10 cellular contexts compared by ENCODE assay signal in the genomic region with DNA sequence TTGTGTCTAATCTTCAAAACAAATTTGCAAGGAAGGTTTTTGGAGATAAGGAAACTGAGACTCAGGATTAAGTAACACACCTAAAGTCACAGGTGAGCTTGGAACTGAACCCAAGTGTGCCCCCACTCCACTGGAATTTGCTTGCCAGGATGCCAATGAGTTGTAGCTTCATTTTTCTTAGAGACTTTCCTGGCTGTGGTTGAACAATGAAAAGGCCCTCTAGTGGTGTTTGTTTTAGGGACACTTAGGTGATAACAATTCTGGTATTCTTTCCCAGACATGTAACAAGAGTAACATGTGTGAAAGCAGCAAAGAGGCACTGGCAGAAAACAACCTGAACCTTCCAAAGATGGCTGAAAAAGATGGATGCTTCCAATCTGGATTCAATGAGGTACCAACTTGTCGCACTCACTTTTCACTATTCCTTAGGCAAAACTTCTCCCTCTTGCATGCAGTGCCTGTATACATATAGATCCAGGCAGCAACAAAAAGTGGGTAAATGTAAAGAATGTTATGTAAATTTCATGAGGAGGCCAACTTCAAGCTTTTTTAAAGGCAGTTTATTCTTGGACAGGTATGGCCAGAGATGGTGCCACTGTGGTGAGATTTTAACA. TPM values are rescaled to one million over a fixed set of nuclear protein-coding genes. Genes with fewer than 3 reads are reported as not detected.
DNase-seq lines count a peak whose midpoint lies in the region; ATAC-seq, FAIRE-seq and TF ChIP-seq lines count a peak whose summit lies in the region.
"Had no signal": no experiment of that assay in that cellular context is flagged by ENCODE, and none has a peak within 500 bp of the region (broad histone marks: within the 10 kb centered on the region; RNA-seq: fewer than 3 reads in every experiment).

No MANE protein-coding gene starts in this region.

- peaks cover 10% of the 10 kb centered on the region for H3K4me1 Mint-ChIP-seq in activated T-helper 17 cell treated with anti-CD3 and anti-CD28 coated beads, Interleukin-2, amount 50 U/mL, for 72 hours

- 92 to 100% methylated on average over 1 of the region's 1 CpG for WGBS in gastroesophageal sphincter (ENCODE audit: low coverage in 1 of 2), 2 donors
- 89 to 96% methylated on average over 1 of the region's 1 CpG for WGBS in upper lobe of left lung, 2 donors

- intact Hi-C loops in Panc1 (cut with micrococcal nuclease; ENCODE audit: unreplicated experiment), result no loop called here
- intact Hi-C loops in posterior vena cava (cut with DNase I), result loop anchor here (5.0 kb wide), 2 partner anchors 161 to 166 kb away; no protein-coding TSS in a partner anchor

- no peak for TF ChIP-seq EP300 in gastroesophageal sphincter (IDR thresholded peaks at IDR 0.05)
- TF ChIP-seq EP300 in upper lobe of left lung (IDR thresholded peaks at IDR 0.05), result no peak

- BruUV-seq in Panc1 (replicated peaks; lab: Mats Ljungman, UMichigan), result no TSS peak

- peak; percentile 31 for FAIRE-seq in GM19239 (lab: Jason Lieb, UNC)

- TF ChIP-seq CTCF in C4-2B (conservative IDR thresholded peaks at IDR 0.05), result peak; percentile 74
- TF ChIP-seq CTCF in Panc1 (IDR thresholded peaks at IDR 0.05), result peak; percentile 79
- peak in 3 of 4 experiments; percentile 8 to 58 (median 44) for TF ChIP-seq CTCF in gastroesophageal sphincter (IDR thresholded peaks at IDR 0.05)
- TF ChIP-seq CTCF in upper lobe of left lung (IDR thresholded peaks at IDR 0.05), result peak in 4 of 6 experiments; percentile 29 to 53 (median 40)

- in situ Hi-C loops in Panc1 (cut with HindIII; ENCODE audit: low pct_unique_long_range_greater_than_20kb, low sequenced_read_pairs), result no loop called here

- no peak overlapping the region for H3K4me3 Mint-ChIP-seq in activated T-helper 17 cell treated with anti-CD3 and anti-CD28 coated beads, Interleukin-2, amount 50 U/mL, for 72 hours

- peaks cover 18% of the 10 kb centered on the region for H3K27me3 Mint-ChIP-seq in activated T-helper 17 cell treated with anti-CD3 and anti-CD28 coated beads, Interleukin-2, amount 50 U/mL, for 72 hours

- CTCF ChIA-PET in Panc1 (lab: Charles Lee), result interaction anchor here (0.6 to 7.6 kb wide), 2 partner anchors 163 to 166 kb away, joined by 10 to 98 read pairs; no protein-coding TSS in a partner anchor

- H3K27me3 ChIP-seq in Panc1 (ENCODE audit: control insufficient read depth, insufficient read depth, low read length), result no peaks in the 10 kb centered on the region
- no peaks in the 10 kb centered on the region for H3K27me3 ChIP-seq in gastroesophageal sphincter
- H3K27me3 ChIP-seq in upper lobe of left lung, result no peaks in the 10 kb centered on the region
- H3K27me3 ChIP-seq: SJCRH30 had no signal

- POLR2A ChIA-PET in Panc1 (lab: Charles Lee), result interaction anchor here (0.9 to 1.0 kb wide), 2 partner anchors 166 to 168 kb away, joined by 3 to 4 read pairs; no protein-coding TSS in a partner anchor

- TF ChIP-seq POLR2A in gastroesophageal sphincter (IDR thresholded peaks at IDR 0.05) (no peak), upper lobe of left lung (IDR thresholded peaks at IDR 0.05) (no peak)

- H3K4me3 ChIP-seq in Panc1 (ENCODE audit: low read depth in 2 of 2, low read length in 2 of 2) (no peak overlapping the region), gastroesophageal sphincter (no peak overlapping the region), upper lobe of left lung (peak overlapping the region in 3 of 4 donors; percentile 35 to 51 (median 46))
- H3K4me3 ChIP-seq: SJCRH30 had no signal

- no peak overlapping the region for H3K27ac ChIP-seq in C4-2B
- H3K27ac ChIP-seq in Panc1 (ENCODE audit: low read length), result 0 out of 2 replicates have a peak overlapping the region, but pooled peaks have one; percentile 35
- peak overlapping the region in 3 of 4 donors; percentile 80 to 82 (median 81) for H3K27ac ChIP-seq in gastroesophageal sphincter
- H3K27ac ChIP-seq in upper lobe of left lung, result peak overlapping the region; percentile 79 to 88 (median 85)
- H3K27ac ChIP-seq: SJCRH30 had no signal

- no peak for ATAC-seq in Panc1
- ATAC-seq in gastroesophageal sphincter, result no peak
- ATAC-seq in upper lobe of left lung (ENCODE audit: low FRiP score in 2 of 2), result no peak
- no peak for ATAC-seq in activated T-helper 17 cell treated with anti-CD3 and anti-CD28 coated beads, Interleukin-2, amount 50 U/mL, for 72 hours (replicated peaks)

- H3K9me3 Mint-ChIP-seq in activated T-helper 17 cell treated with anti-CD3 and anti-CD28 coated beads, Interleukin-2, amount 50 U/mL, for 72 hours, result no peaks in the 10 kb centered on the region
- H3K9me3 Mint-ChIP-seq: naive thymus-derived CD8-positive, alpha-beta T cell had no signal

- no peak for DNase-seq in GM19239 (ENCODE audit: insufficient read length, low spot score)
- DNase-seq in Panc1 (ENCODE audit: low read depth, low spot score), result no peak
- no peak for DNase-seq in upper lobe of left lung
- DNase-seq in posterior vena cava (ENCODE audit: low spot score), result no peak
- no peak for DNase-seq in SHP77 (lab: John Stamatoyannopoulos, UW)

- H3K36me3 Mint-ChIP-seq in activated T-helper 17 cell treated with anti-CD3 and anti-CD28 coated beads, Interleukin-2, amount 50 U/mL, for 72 hours (ENCODE audit: low read depth), result no peaks in the 10 kb centered on the region
- H3K36me3 Mint-ChIP-seq: naive thymus-derived CD8-positive, alpha-beta T cell had no signal

- H3K36me3 ChIP-seq in Panc1 (ENCODE audit: control insufficient read depth, insufficient read depth, low read length) (no peaks in the 10 kb centered on the region), gastroesophageal sphincter (no peaks in the 10 kb centered on the region), upper lobe of left lung (peaks cover 0 to 4% (median 2%) of the 10 kb centered on the region in 4 donors)
- H3K36me3 ChIP-seq: SJCRH30 had no signal

- H3K27ac Mint-ChIP-seq in activated T-helper 17 cell treated with anti-CD3 and anti-CD28 coated beads, Interleukin-2, amount 50 U/mL, for 72 hours, result no peak overlapping the region

- H3K4me1 ChIP-seq in Panc1 (ENCODE audit: control insufficient read depth, insufficient read depth, low read length) (peaks cover 16% of the 10 kb centered on the region), gastroesophageal sphincter (peaks cover 0 to 58% (median 19%) of the 10 kb centered on the region in 3 donors), upper lobe of left lung (peaks cover 35 to 63% (median 41%) of the 10 kb centered on the region in 4 donors)

- no peaks in the 10 kb centered on the region; the same call in 1 of the 2 replicates for H3K9me3 ChIP-seq in Panc1 (ENCODE audit: control insufficient read depth, insufficient read depth, low read depth, low read length)
- no peaks in the 10 kb centered on the region for H3K9me3 ChIP-seq in gastroesophageal sphincter
- no peaks in the 10 kb centered on the region for H3K9me3 ChIP-seq in upper lobe of left lung
- H3K9me3 ChIP-seq: SJCRH30 had no signal

RNA-seq across cellular contexts. Expression of a gene that starts 1.5 kb away (rescaled TPM):
- not detected for total RNA-seq in Panc1 (2021; ENCODE audit: unreplicated experiment)
- polyA plus RNA-seq in Panc1 (2012; ENCODE audit: insufficient read length), result not detected
- 10 to 100 TPM in 1 of 4 donors, under 1 TPM in 1, not detected in 2; 0.85 to 27.9 TPM for total RNA-seq in gastroesophageal sphincter
- total RNA-seq in upper lobe of left lung, result 10 to 100 TPM in 2 of 6 donors, 1 to 10 TPM in 4; 1.6 to 16.6 (median 6.8) TPM
- total RNA-seq in posterior vena cava, result 10 to 100 TPM in 1 of 2 donors, 1 to 10 TPM in 1; 2.4 to 65.6 TPM
- 1 to 10 TPM; 1.0 to 2.1 TPM for total RNA-seq in activated T-helper 17 cell treated with anti-CD3 and anti-CD28 coated beads, Interleukin-2, amount 50 U/mL, for 72 hours
- total RNA-seq: naive thymus-derived CD8-positive, alpha-beta T cell; SJCRH30 had no signal
- polyA plus RNA-seq: naive thymus-derived CD8-positive, alpha-beta T cell had no signal

Comparison
In these comparisons a context has a peak if more than half of its experiments do, and no peak if none do; other contexts are left out.
1. H3K4me3 ChIP-seq: peak in upper lobe of left lung (3 of 4); none in Panc1 (0 of 2) and gastroesophageal sphincter (0 of 2).
2. Peak in every context shown above with its lines, with median percentiles within 50 percentile points of each other: CTCF ChIP-seq.